In the genomic region with DNA sequence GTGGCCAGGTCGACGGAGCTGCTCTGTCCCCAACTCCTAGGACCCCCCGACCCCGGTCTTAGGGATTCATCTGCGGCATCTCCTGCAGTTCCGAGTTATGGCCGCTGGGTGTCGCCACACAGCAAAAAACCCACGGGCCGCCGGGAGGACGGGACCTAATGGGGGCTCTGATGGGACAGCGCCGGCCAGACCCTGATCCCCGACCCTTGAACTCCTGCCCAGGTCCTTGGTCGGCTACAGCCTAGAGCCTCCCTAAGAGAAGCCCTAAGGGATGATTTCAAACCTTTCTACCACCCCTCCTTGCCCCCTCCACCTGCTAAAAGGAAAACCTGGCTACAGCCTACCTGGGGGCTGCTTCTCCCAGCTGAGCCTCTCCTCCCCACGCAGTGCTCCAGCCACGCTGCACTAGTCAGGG, we compare ENCODE assay signal across 8 cellular contexts. TPM values are rescaled to one million over a fixed set of nuclear protein-coding genes. Genes with fewer than 3 reads are reported as not detected.
A peak's percentile ranks its signal among the peaks of the same experiment; 100 is the strongest.
DNase-seq lines count a peak whose midpoint lies in the region; ATAC-seq and TF ChIP-seq lines count a peak whose summit lies in the region.

No MANE protein-coding gene starts in this region.

- no peak overlapping the region for H3K9ac ChIP-seq in OCI-LY3 (ENCODE audit: low read length)
- H3K9ac ChIP-seq in smooth muscle cell (ENCODE audit: low read depth), result no peak overlapping the region

- H4K20me1 ChIP-seq in OCI-LY3 (ENCODE audit: insufficient read depth, low read length), result no peaks in the 10 kb centered on the region
- peaks cover 81% of the 10 kb centered on the region for H4K20me1 ChIP-seq in smooth muscle cell (ENCODE audit: low read depth)

- peak; percentile 60 for DNase-seq in DMS 273 (lab: John Stamatoyannopoulos, UW; ENCODE audit: unreplicated experiment)
- DNase-seq in DMS 273 treated with DMSO at 0.1 percent for 48 hours (lab: John Stamatoyannopoulos, UW), result no peak
- DNase-seq in activated effector memory CD4-positive, alpha-beta T cell treated with Interleukin-2 at 50 U/mL for 16 hours, result peak; percentile 33
- DNase-seq in Right ventricle myocardium superior, result peak; percentile 77
- no peak for DNase-seq in smooth muscle cell (lab: John Stamatoyannopoulos, UW; ENCODE audit: unreplicated experiment)

- H3K27me3 ChIP-seq in OCI-LY3 (ENCODE audit: low read depth, low read length) (no peaks in the 10 kb centered on the region), smooth muscle cell (ENCODE audit: low read depth) (no peaks in the 10 kb centered on the region)

- H3K36me3 ChIP-seq in OCI-LY3 (replicated peaks; ENCODE audit: low read depth, low read length), result peaks cover 2% of the 10 kb centered on the region
- H3K36me3 ChIP-seq in smooth muscle cell (ENCODE audit: low read depth), result no peaks in the 10 kb centered on the region

- intact Hi-C loops in Right ventricle myocardium superior (cut with DNase I), result loop anchor here (5.0 to 10.0 kb wide), 3 partner anchors 40 to 160 kb away; no protein-coding TSS in a partner anchor

- H3F3A ChIP-seq in smooth muscle cell (ENCODE audit: low read depth), result peaks cover 7% of the 10 kb centered on the region

- H3K79me2 ChIP-seq in OCI-LY3 (ENCODE audit: low read length), result no peaks in the 10 kb centered on the region
- H3K79me2 ChIP-seq in smooth muscle cell (ENCODE audit: low read depth), result no peaks in the 10 kb centered on the region

- H3K4me3 ChIP-seq in OCI-LY3 (ENCODE audit: low read length), result peak overlapping the region; percentile 22; the same call in 1 of the 2 replicates
- H3K4me3 ChIP-seq in smooth muscle cell, result no peak overlapping the region

- H3K9me3 ChIP-seq in OCI-LY3 (ENCODE audit: insufficient read depth, low read length) (no peaks in the 10 kb centered on the region), smooth muscle cell (replicated peaks; ENCODE audit: low read depth) (no peaks in the 10 kb centered on the region)

- H3K4me1 ChIP-seq in OCI-LY3 (ENCODE audit: low read length) (peaks cover 10% of the 10 kb centered on the region), smooth muscle cell (ENCODE audit: low read depth) (no peaks in the 10 kb centered on the region)

- H3K27ac ChIP-seq in OCI-LY3 (ENCODE audit: low read length) (no peak overlapping the region), smooth muscle cell (ENCODE audit: low read depth) (no peak overlapping the region)

- 6% methylated on average over 18 of the region's 18 CpGs for WGBS in smooth muscle cell (ENCODE audit: low lambda C conversion rate)

- H3K4me2 ChIP-seq in OCI-LY3 (ENCODE audit: low read length) (peak overlapping the region; percentile 59), smooth muscle cell (no peak overlapping the region)

- H2AFZ ChIP-seq in OCI-LY3 (ENCODE audit: low read depth, low read length), result no peak overlapping the region
- no peak overlapping the region for H2AFZ ChIP-seq in smooth muscle cell (ENCODE audit: low read depth)

- ATAC-seq in Right ventricle myocardium superior (ENCODE audit: poor library complexity) (peak; percentile 53), HG03196 (IDR thresholded peaks at IDR 0.05; ENCODE audit: unreplicated experiment) (no peak), GM21737 (IDR thresholded peaks at IDR 0.05; ENCODE audit: unreplicated experiment) (no peak)

- TF ChIP-seq CTCF in OCI-LY3 (IDR thresholded peaks at IDR 0.05; ENCODE audit: low read depth, low read length) (peak; percentile 97), smooth muscle cell (IDR thresholded peaks at IDR 0.05; ENCODE audit: borderline replicate concordance, insufficient read depth, poor library complexity, severe bottlenecking) (peak; percentile 93)

RNA-seq across cellular contexts. Expression of a gene that starts 30.8 kb away (rescaled TPM):
- total RNA-seq in Right ventricle myocardium superior (0.46 TPM), smooth muscle cell (0.99 and 2.2 TPM in 2 replicates)
- polyA plus RNA-seq in smooth muscle cell, result 0.11 and 1.9 TPM in 2 replicates

RNA-seq across cellular contexts. Expression of a gene that starts 47.8 kb away (rescaled TPM):
- 33.7 TPM for total RNA-seq in Right ventricle myocardium superior
- total RNA-seq in smooth muscle cell, result 23.2 and 25.0 TPM in 2 replicates
- 47.1 and 56.3 TPM in 2 replicates for polyA plus RNA-seq in smooth muscle cell

RNA-seq across cellular contexts. Expression of a gene that starts 48.0 kb away (rescaled TPM):
- total RNA-seq in Right ventricle myocardium superior, result 32.5 TPM
- total RNA-seq in smooth muscle cell, result 29.5 and 35.1 TPM in 2 replicates
- polyA plus RNA-seq in smooth muscle cell, result 26.2 and 26.6 TPM in 2 replicates

Comparison
In these comparisons a context has a peak if more than half of its experiments do, and no peak if none do; other contexts are left out.
1. DNase-seq: peak in DMS 273 (single experiment), activated effector memory CD4-positive, alpha-beta T cell treated with Interleukin-2 at 50 U/mL for 16 hours (single experiment) and Right ventricle myocardium superior (single experiment); none in DMS 273 treated with DMSO at 0.1 percent for 48 hours (single experiment) and smooth muscle cell (single experiment).